12 cellular contexts compared by ENCODE assay signal in genomic region chrX:116272328-116272727, GRCh38.
DNase-seq lines count a peak whose midpoint lies in the region; FAIRE-seq and TF ChIP-seq lines count a peak whose summit lies in the region.
"Had no signal": no experiment of that assay in that cellular context is flagged by ENCODE, and none has a peak within 500 bp of the region (broad histone marks: within the 10 kb centered on the region; RNA-seq: fewer than 3 reads in every experiment).

No MANE protein-coding gene starts in this region.

- no peaks in the 10 kb centered on the region for H3K4me1 ChIP-seq in NT2/D1 (ENCODE audit: insufficient read depth, insufficient read length)
- peaks cover 0 to 3% of the 10 kb centered on the region in 2 donors for H3K4me1 ChIP-seq in mucosa of rectum (ENCODE audit: control insufficient read depth in 2 of 2, insufficient read depth in 2 of 2, low read length in 2 of 2)
- H3K4me1 ChIP-seq in kidney (ENCODE audit: control insufficient read depth in 1 of 2, insufficient read depth in 1 of 2, low read depth in 1 of 2, low read length in 2 of 2) = no peaks in the 10 kb centered on the region
- no peaks in the 10 kb centered on the region for H3K4me1 ChIP-seq in endodermal cell (ENCODE audit: control insufficient read depth, insufficient read depth, low read length)

- H3K27me3 Mint-ChIP-seq in endodermal cell (ENCODE audit: insufficient read depth) = no peaks in the 10 kb centered on the region

- TF ChIP-seq CTCF in kidney (IDR thresholded peaks at IDR 0.05; ENCODE audit: borderline replicate concordance, extremely low read depth, insufficient read depth) (no peak), WERI-Rb-1 (IDR thresholded peaks at IDR 0.05; ENCODE audit: low read depth, low read length) (no peak), endodermal cell (conservative IDR thresholded peaks at IDR 0.05) (no peak)

- WGBS in endodermal cell (ENCODE audit: insufficient coverage in 1 of 2, insufficient read length in 1 of 2), 2 experiments = 89 to 92% methylated on average over 2 to 3 of the region's 3 CpGs

- no peak for TF ChIP-seq POLR2A in erythroblast (IDR thresholded peaks at IDR 0.05; ENCODE audit: low read length)

- no peaks in the 10 kb centered on the region for H3K9me3 ChIP-seq in NT2/D1 (ENCODE audit: insufficient read depth, low read length)
- no peaks in the 10 kb centered on the region for H3K9me3 ChIP-seq in mucosa of rectum (ENCODE audit: control insufficient read depth in 2 of 2, low read length in 2 of 2)
- H3K9me3 ChIP-seq in kidney (ENCODE audit: control insufficient read depth in 1 of 2, low read length in 2 of 2) = no peaks in the 10 kb centered on the region
- no peaks in the 10 kb centered on the region for H3K9me3 ChIP-seq in WERI-Rb-1 (ENCODE audit: severe bottlenecking)
- no peaks in the 10 kb centered on the region for H3K9me3 ChIP-seq in endodermal cell (ENCODE audit: control insufficient read depth, low read length)
- H3K9me3 ChIP-seq: Caco-2 had no signal

- H3K27ac ChIP-seq in epithelial cell of prostate = peak overlapping the region; percentile 97
- H3K27ac ChIP-seq in mucosa of rectum (ENCODE audit: low read depth in 2 of 2, low read length in 2 of 2) = peak overlapping the region; percentile 13
- no peak overlapping the region for H3K27ac ChIP-seq in kidney (ENCODE audit: low read depth in 2 of 2, low read length in 2 of 2)
- no peak overlapping the region for H3K27ac ChIP-seq in WERI-Rb-1
- H3K27ac ChIP-seq in endodermal cell (ENCODE audit: low read depth, low read length) = no peak overlapping the region

- H3K27me3 ChIP-seq in NT2/D1 (ENCODE audit: insufficient read depth, insufficient read length) (no peaks in the 10 kb centered on the region), mucosa of rectum (ENCODE audit: control insufficient read depth in 2 of 2, insufficient read depth in 2 of 2, low read length in 2 of 2) (no peaks in the 10 kb centered on the region), WERI-Rb-1 (ENCODE audit: insufficient read depth, low read depth, severe bottlenecking) (peaks cover 26% of the 10 kb centered on the region), endodermal cell (ENCODE audit: control insufficient read depth, insufficient read depth, low read length, poor library complexity, severe bottlenecking) (no peaks in the 10 kb centered on the region)

- no peaks in the 10 kb centered on the region for H3K36me3 ChIP-seq in NT2/D1 (ENCODE audit: insufficient read depth, insufficient read length, low read length)
- no peaks in the 10 kb centered on the region for H3K36me3 ChIP-seq in mucosa of rectum (ENCODE audit: control insufficient read depth in 2 of 2, insufficient read depth in 2 of 2, low read length in 2 of 2)
- no peaks in the 10 kb centered on the region for H3K36me3 ChIP-seq in kidney (ENCODE audit: control insufficient read depth in 1 of 2, insufficient read depth in 2 of 2, low read length in 2 of 2)
- H3K36me3 ChIP-seq in WERI-Rb-1 = no peaks in the 10 kb centered on the region
- H3K36me3 ChIP-seq in endodermal cell (ENCODE audit: control insufficient read depth, insufficient read depth, low read length) = no peaks in the 10 kb centered on the region

- no peaks in the 10 kb centered on the region for H3K36me3 Mint-ChIP-seq in endodermal cell (ENCODE audit: low read depth)

- H3K27ac Mint-ChIP-seq in endodermal cell = no peak overlapping the region

- no peak overlapping the region for H3K4me3 ChIP-seq in NT2/D1 (ENCODE audit: insufficient read length, low read depth)
- H3K4me3 ChIP-seq in mucosa of rectum (ENCODE audit: low read length in 2 of 2) = no peak overlapping the region
- H3K4me3 ChIP-seq in kidney (ENCODE audit: low read length in 2 of 2) = no peak overlapping the region
- H3K4me3 ChIP-seq in WERI-Rb-1 (ENCODE audit: low read depth, low read length) = no peak overlapping the region
- no peak overlapping the region for H3K4me3 ChIP-seq in endodermal cell (ENCODE audit: low read length)

- intact Hi-C loops in kidney (cut with DNase I) = no loop called here

- DNase-seq in COLO829 (ENCODE audit: low spot score) = peak; percentile 35
- peak; percentile 1 for DNase-seq in NT2/D1 (ENCODE audit: low read depth, low spot score)
- DNase-seq in epithelial cell of prostate (ENCODE audit: low read depth, low spot score) = peak; percentile 94
- no peak for DNase-seq in kidney
- no peak for DNase-seq in erythroblast (lab: John Stamatoyannopoulos, UW)
- no peak for DNase-seq in WERI-Rb-1
- DNase-seq in endodermal cell = no peak
- DNase-seq: activated T-cell treated with anti-CD3 and anti-CD28 coated beads, Interleukin-2, amount 50 U/mL, for 4 hours; Caco-2; NCI-H69; retina had no signal

- peaks cover 2% of the 10 kb centered on the region for H3K9me3 Mint-ChIP-seq in endodermal cell

- H3K4me1 Mint-ChIP-seq in endodermal cell = no peaks in the 10 kb centered on the region

- H3K9ac ChIP-seq in NT2/D1 (ENCODE audit: insufficient read length, low read depth) (no peak overlapping the region), mucosa of rectum (ENCODE audit: low read depth in 1 of 2, low read length in 2 of 2) (no peak overlapping the region), kidney (ENCODE audit: low read length in 2 of 2) (no peak overlapping the region), endodermal cell (ENCODE audit: extremely low read depth, low read length, poor library complexity, severe bottlenecking) (no peak overlapping the region)

- no peak overlapping the region for H3K4me3 Mint-ChIP-seq in endodermal cell
- H3K4me3 Mint-ChIP-seq: activated T-cell treated with anti-CD3 and anti-CD28 coated beads, Interleukin-2, amount 50 U/mL, for 4 hours had no signal

- no peak for FAIRE-seq in kidney (lab: Jason Lieb, UNC)

Comparison
In these comparisons a context has a peak if more than half of its experiments do, and no peak if none do; other contexts are left out.
1. DNase-seq: peak in COLO829 (single experiment), NT2/D1 (single experiment) and epithelial cell of prostate (single experiment); none in kidney (single experiment), erythroblast (0 of 2), WERI-Rb-1 (single experiment) and endodermal cell (single experiment).
2. H3K27ac ChIP-seq: peak in epithelial cell of prostate (single experiment) and mucosa of rectum (2 of 2); none in kidney (0 of 2), WERI-Rb-1 (single experiment) and endodermal cell (single experiment).